ENCODE assay signal across 20 cellular contexts in genomic region chr2:54321062-54321461, GRCh38.
DNase-seq lines count a peak whose midpoint lies in the region; ATAC-seq, FAIRE-seq and TF ChIP-seq lines count a peak whose summit lies in the region.
"Had no signal": no experiment of that assay in that cellular context is flagged by ENCODE, and none has a peak within 500 bp of the region (broad histone marks: within the 10 kb centered on the region; RNA-seq: fewer than 3 reads in every experiment).

No MANE protein-coding gene starts in this region.

- TF ChIP-seq EP300 in gastroesophageal sphincter (IDR thresholded peaks at IDR 0.05): no peak

- H3K27me3 ChIP-seq in bronchial epithelial cell (ENCODE audit: control insufficient read depth, insufficient read depth, low read length): no peaks in the 10 kb centered on the region
- no peaks in the 10 kb centered on the region for H3K27me3 ChIP-seq in gastroesophageal sphincter
- H3K27me3 ChIP-seq: MG63, SJCRH30 had no signal

- ATAC-seq in left ventricle myocardium superior (peak; percentile 38), left cardiac atrium (no peak), gastroesophageal sphincter (peak; percentile 70)
- ATAC-seq: A549 had no signal

- intact Hi-C loops in left ventricle myocardium superior (cut with micrococcal nuclease) (no loop called here), left cardiac atrium (cut with DNase I) (no loop called here)

- H3K4me3 ChIP-seq in bronchial epithelial cell (ENCODE audit: low read depth, low read length) (no peak overlapping the region), gastroesophageal sphincter (no peak overlapping the region)
- H3K4me3 ChIP-seq: A549, MG63, SJCRH30 had no signal

- peak; percentile 58 for FAIRE-seq in bronchial epithelial cell (lab: Jason Lieb, UNC)
- FAIRE-seq: A549, GM12892 had no signal

- peaks cover 0 to 6% (median 0%) of the 10 kb centered on the region in 3 donors for H3K9me3 ChIP-seq in gastroesophageal sphincter

- no peaks in the 10 kb centered on the region for H3K4me1 ChIP-seq in gastroesophageal sphincter
- H3K4me1 ChIP-seq: A549 had no signal

- TF ChIP-seq CTCF in bronchial epithelial cell (IDR thresholded peaks at IDR 0.05; ENCODE audit: insufficient read depth, low read length, severe bottlenecking) (no peak), gastroesophageal sphincter (IDR thresholded peaks at IDR 0.05) (no peak)

- H3K36me3 ChIP-seq in bronchial epithelial cell (ENCODE audit: control insufficient read depth, insufficient read depth, low read length) (no peaks in the 10 kb centered on the region), gastroesophageal sphincter (no peaks in the 10 kb centered on the region)
- H3K36me3 ChIP-seq: MG63, SJCRH30 had no signal

- DNase-seq in left ventricle myocardium superior: no peak
- no peak for DNase-seq in left cardiac atrium
- peak; percentile 10 for DNase-seq in bronchial epithelial cell (ENCODE audit: low read depth)
- DNase-seq in NCI-H510A treated with DMSO at 0.1 percent for 48 hours (lab: John Stamatoyannopoulos, UW): no peak
- no peak for DNase-seq in DMS153 (lab: John Stamatoyannopoulos, UW)
- DNase-seq in NOMO-1 treated with dmso at 0.1 percent for 144 hours (lab: John Stamatoyannopoulos, UW; ENCODE audit: unreplicated experiment): no peak
- DNase-seq: AML-193, COR-L47, H7, MG63, NCI-H1105, NCI-H1694 treated with DMSO at 0.1 percent for 48 hours, NCI-H2107, NCI-H345, NCI-H526 treated with DMSO at 0.1 percent for 48 hours, RPMI8226, SJCRH30 had no signal

- 53 to 80% methylated on average over 2 of the region's 2 CpGs for WGBS in gastroesophageal sphincter (ENCODE audit: low coverage in 1 of 2), 2 donors

- TF ChIP-seq POLR2A in gastroesophageal sphincter (IDR thresholded peaks at IDR 0.05): no peak

- no peak overlapping the region for H3K27ac ChIP-seq in gastroesophageal sphincter
- H3K27ac ChIP-seq: A549, SJCRH30 had no signal

Comparison
In these comparisons a context has a peak if more than half of its experiments do, and no peak if none do; other contexts are left out.
1. ATAC-seq: peak in left ventricle myocardium superior (single experiment) and gastroesophageal sphincter (single experiment); none in left cardiac atrium (0 of 2).